ENCODE assay signal across 8 cellular contexts in the genomic region with DNA sequence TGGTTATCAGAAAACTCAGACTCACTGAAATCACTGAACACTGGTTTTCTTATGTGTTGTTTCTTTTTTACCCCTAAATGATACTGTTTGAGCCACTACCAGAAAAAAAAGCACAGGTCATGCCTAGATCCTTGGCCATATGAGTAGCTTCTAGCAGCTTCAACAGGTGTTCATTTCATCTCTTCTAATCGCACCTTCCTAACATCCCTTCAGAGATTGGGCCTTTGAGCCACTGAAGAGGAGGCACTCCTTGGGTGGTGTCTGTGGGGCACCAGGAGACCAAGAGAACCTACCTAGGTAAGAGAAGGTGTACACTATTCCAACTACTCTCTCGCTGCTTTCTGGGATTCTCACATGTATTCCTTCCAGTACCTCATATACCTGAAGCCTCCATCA. TPM values are rescaled to one million over a fixed set of nuclear protein-coding genes. Genes with fewer than 3 reads are reported as not detected.
A peak's percentile ranks its signal among the peaks of the same experiment; 100 is the strongest.
DNase-seq lines count a peak whose midpoint lies in the region; ATAC-seq and TF ChIP-seq lines count a peak whose summit lies in the region.

No MANE protein-coding gene starts in this region.

- H3K4me3 ChIP-seq in CD8-positive, alpha-beta T cell (ENCODE audit: low read depth, low read length): no peak overlapping the region
- H3K4me3 ChIP-seq in RWPE2 (ENCODE audit: severe bottlenecking): no peak overlapping the region
- peak overlapping the region in 3 of 4 donors; percentile 71 to 89 (median 83) for H3K4me3 ChIP-seq in esophagus squamous epithelium
- H3K4me3 ChIP-seq in gastrocnemius medialis: peak overlapping the region in 2 of 4 donors; percentile 74 to 76

- H3K4me1 Mint-ChIP-seq in CD8-positive, alpha-beta T cell (ENCODE audit: low read depth): peaks cover 62% of the 10 kb centered on the region

- CTCF ChIA-PET in CD8-positive, alpha-beta T cell (lab: Charles Lee): interaction anchor here (0.8 to 1.5 kb wide), 4 partner anchors 48 to 1512 kb away, joined by 3 to 6 read pairs (median 3); no protein-coding TSS in a partner anchor

- DNase-seq in CD8-positive, alpha-beta T cell: no peak
- DNase-seq in RWPE2 (ENCODE audit: low spot score) (no peak), esophagus squamous epithelium (lab: John Stamatoyannopoulos, UW) (no peak), gastrocnemius medialis (no peak)

- TF ChIP-seq POLR2A in esophagus squamous epithelium (IDR thresholded peaks at IDR 0.05): no peak
- TF ChIP-seq POLR2A in gastrocnemius medialis (IDR thresholded peaks at IDR 0.05): no peak

- no peak for ATAC-seq in CD8-positive, alpha-beta T cell
- no peak for ATAC-seq in RWPE2 (ENCODE audit: low read depth)
- no peak for ATAC-seq in gastrocnemius medialis
- no peak for ATAC-seq in GM18502 (IDR thresholded peaks at IDR 0.05; ENCODE audit: poor library complexity, unreplicated experiment)
- no peak for ATAC-seq in GM21390 (IDR thresholded peaks at IDR 0.05; ENCODE audit: unreplicated experiment)
- ATAC-seq in GM19463 (IDR thresholded peaks at IDR 0.05; ENCODE audit: unreplicated experiment): no peak
- no peak for ATAC-seq in HG03521 (IDR thresholded peaks at IDR 0.05; ENCODE audit: unreplicated experiment)

- H3K9me3 ChIP-seq in CD8-positive, alpha-beta T cell (ENCODE audit: low read length): no peaks in the 10 kb centered on the region
- H3K9me3 ChIP-seq in RWPE2 (ENCODE audit: severe bottlenecking) (no peaks in the 10 kb centered on the region), esophagus squamous epithelium (no peaks in the 10 kb centered on the region), gastrocnemius medialis (no peaks in the 10 kb centered on the region)

- no peak overlapping the region for H3K27ac ChIP-seq in CD8-positive, alpha-beta T cell (ENCODE audit: low read depth, low read length)
- H3K27ac ChIP-seq in RWPE2 (ENCODE audit: poor library complexity, severe bottlenecking) (peak overlapping the region; percentile 79), esophagus squamous epithelium (peak overlapping the region; percentile 87 to 99 (median 92)), gastrocnemius medialis (peak overlapping the region; percentile 84 to 89 (median 89))

- no peaks in the 10 kb centered on the region for H3K27me3 ChIP-seq in CD8-positive, alpha-beta T cell (ENCODE audit: insufficient read depth, low read length)
- H3K27me3 ChIP-seq in RWPE2 (ENCODE audit: insufficient read depth, poor library complexity, severe bottlenecking): no peaks in the 10 kb centered on the region
- no peaks in the 10 kb centered on the region for H3K27me3 ChIP-seq in esophagus squamous epithelium
- H3K27me3 ChIP-seq in gastrocnemius medialis: no peaks in the 10 kb centered on the region

- POLR2A ChIA-PET in CD8-positive, alpha-beta T cell (lab: Charles Lee): interaction anchor here (1.3 kb wide), 1 partner anchor 61 kb away, joined by 3 read pairs; no protein-coding TSS in a partner anchor

- TF ChIP-seq CTCF in CD8-positive, alpha-beta T cell (IDR thresholded peaks at IDR 0.05): no peak
- TF ChIP-seq CTCF in RWPE2 (IDR thresholded peaks at IDR 0.05; ENCODE audit: poor library complexity, severe bottlenecking): no peak
- TF ChIP-seq CTCF in esophagus squamous epithelium (IDR thresholded peaks at IDR 0.05): no peak
- TF ChIP-seq CTCF in gastrocnemius medialis (IDR thresholded peaks at IDR 0.05 in 4 of 5, conservative IDR thresholded peaks at IDR 0.05 in 1 of 5): no peak

- 81 to 100% methylated on average over 2 of the region's 2 CpGs for WGBS in esophagus squamous epithelium, 2 donors

- no peaks in the 10 kb centered on the region for H3K36me3 ChIP-seq in CD8-positive, alpha-beta T cell (ENCODE audit: insufficient read depth, low read length)
- H3K36me3 ChIP-seq in RWPE2 (ENCODE audit: low read depth) (peaks cover 9% of the 10 kb centered on the region; the same call in 1 of the 2 replicates), esophagus squamous epithelium (peaks cover 0 to 11% (median 0%) of the 10 kb centered on the region in 3 donors), gastrocnemius medialis (no peaks in the 10 kb centered on the region)

- peaks cover 51% of the 10 kb centered on the region for H3K4me1 ChIP-seq in CD8-positive, alpha-beta T cell (ENCODE audit: insufficient read depth, low read length)
- H3K4me1 ChIP-seq in RWPE2 (ENCODE audit: insufficient read depth, poor library complexity, severe bottlenecking): peaks cover 52% of the 10 kb centered on the region
- peaks cover 54 to 93% (median 63%) of the 10 kb centered on the region in 3 donors for H3K4me1 ChIP-seq in esophagus squamous epithelium
- H3K4me1 ChIP-seq in gastrocnemius medialis: peaks cover 58 to 71% of the 10 kb centered on the region in 2 donors

- H3K36me3 Mint-ChIP-seq in CD8-positive, alpha-beta T cell: peaks cover 12% of the 10 kb centered on the region

- intact Hi-C loops in CD8-positive, alpha-beta T cell (cut with DNase I, micrococcal nuclease): loop anchor here (2.0 to 10.0 kb wide), 7 partner anchors 51 to 541 kb away; a partner anchor contains a TSS
- intact Hi-C loops in esophagus squamous epithelium (cut with DNase I): loop anchor here (10.0 kb wide), 1 partner anchor 91 kb away; no protein-coding TSS in a partner anchor
- intact Hi-C loops in gastrocnemius medialis (cut with DNase I; ENCODE audit: low total_unique reads): loop anchor here (10.0 kb wide), 1 partner anchor 321 kb away; a partner anchor contains a TSS

- H3K4me3 Mint-ChIP-seq in CD8-positive, alpha-beta T cell: peak overlapping the region; percentile 1

- in situ Hi-C loops in gastrocnemius medialis (cut with MboI; ENCODE audit: low sequenced_read_pairs in 4 of 4): no loop called here

- H3K9me3 Mint-ChIP-seq in CD8-positive, alpha-beta T cell: no peaks in the 10 kb centered on the region

- H3K27me3 Mint-ChIP-seq in CD8-positive, alpha-beta T cell (ENCODE audit: low read depth): no peaks in the 10 kb centered on the region

- H3K27ac Mint-ChIP-seq in CD8-positive, alpha-beta T cell: peak overlapping the region; percentile 89

RNA-seq across cellular contexts. Expression of a gene that starts 2.5 kb away (rescaled TPM):
- 10 to 100 TPM; 20.8 to 21.5 TPM for total RNA-seq in CD8-positive, alpha-beta T cell
- total RNA-seq in esophagus squamous epithelium: 10 to 100 TPM; 13.3 to 37.2 (median 22.5) TPM
- total RNA-seq in gastrocnemius medialis: 10 to 100 TPM in 3 of 4 donors, 1 to 10 TPM in 1; 9.8 to 27.1 (median 17.6) TPM

Comparison
In these comparisons a context has a peak if more than half of its experiments do, and no peak if none do; other contexts are left out.
1. H3K4me3 ChIP-seq: peak in esophagus squamous epithelium (3 of 4); none in CD8-positive, alpha-beta T cell (single experiment) and RWPE2 (single experiment).